ENCODE assay signal across 25 cellular contexts in genomic region chr1:200951016-200951415, GRCh38. TPM values are rescaled to one million over a fixed set of nuclear protein-coding genes. Genes with fewer than 3 reads are reported as not detected.
DNase-seq lines count a peak whose midpoint lies in the region; ATAC-seq and TF ChIP-seq lines count a peak whose summit lies in the region.
"Had no signal": no experiment of that assay in that cellular context is flagged by ENCODE, and none has a peak within 500 bp of the region (broad histone marks: within the 10 kb centered on the region; RNA-seq: fewer than 3 reads in every experiment).

No MANE protein-coding gene starts in this region.

- H3K9me3 ChIP-seq in PC-3 (ENCODE audit: low read length) (peaks cover 8% of the 10 kb centered on the region), endodermal cell (ENCODE audit: control insufficient read depth, low read length) (peaks cover 12% of the 10 kb centered on the region)

- H3K27me3 Mint-ChIP-seq in endodermal cell (ENCODE audit: insufficient read depth): no peaks in the 10 kb centered on the region
- H3K27me3 Mint-ChIP-seq in chondrocyte (ENCODE audit: low read depth): peaks cover 2% of the 10 kb centered on the region

- H3K27ac ChIP-seq in PC-3 (ENCODE audit: low read length): no peak overlapping the region
- no peak overlapping the region for H3K27ac ChIP-seq in endodermal cell (ENCODE audit: low read depth, low read length)

- intact Hi-C loops in cardiac septum (cut with DNase I) (no loop called here), Right ventricle myocardium inferior (cut with DNase I) (no loop called here), PC-3 (cut with micrococcal nuclease) (no loop called here)

- DNase-seq in cardiac septum (ENCODE audit: low spot score): peak; percentile 29
- no peak for DNase-seq in Right ventricle myocardium inferior (ENCODE audit: missing footprints)
- peak; percentile 47 for DNase-seq in PC-3
- DNase-seq in endodermal cell: peak; percentile 13
- DNase-seq in nucleus accumbens (lab: John Stamatoyannopoulos, UW): no peak
- no peak for DNase-seq in chondrocyte (ENCODE audit: low spot score)
- DNase-seq: 8988T, DMS53, HCEC 1CT, Karpas-422, NCI-H1694, NCI-H2081 treated with DMSO at 0.1 percent for 48 hours, NCI-H2171 treated with DMSO at 0.1 percent for 48 hours, NCI-H524 treated with DMSO at 0.1 percent for 48 hours, NCI-H82, OCI-M1, RPMI8226, SIG-M5 had no signal

- H3K36me3 ChIP-seq in PC-3 (ENCODE audit: low read depth, low read length): no peaks in the 10 kb centered on the region
- no peaks in the 10 kb centered on the region for H3K36me3 ChIP-seq in endodermal cell (ENCODE audit: control insufficient read depth, insufficient read depth, low read length)

- peaks cover 5% of the 10 kb centered on the region for H3K36me3 Mint-ChIP-seq in endodermal cell (ENCODE audit: low read depth)
- peaks cover 13% of the 10 kb centered on the region for H3K36me3 Mint-ChIP-seq in chondrocyte (ENCODE audit: low read depth)
- H3K36me3 Mint-ChIP-seq: CD14-positive monocyte had no signal

- no peak overlapping the region for H3K4me3 ChIP-seq in PC-3 (ENCODE audit: low read length)
- no peak overlapping the region for H3K4me3 ChIP-seq in endodermal cell (ENCODE audit: low read length)
- H3K4me3 ChIP-seq: GM23338 had no signal

- H3K9me3 Mint-ChIP-seq in endodermal cell (peaks cover 24% of the 10 kb centered on the region), chondrocyte (ENCODE audit: low read depth) (peaks cover 13% of the 10 kb centered on the region)

- CTCF ChIA-PET in PC-3 (lab: Charles Lee): no interaction called here

- H3K9me2 ChIP-seq in PC-3 (replicated peaks; ENCODE audit: low read length): no peaks in the 10 kb centered on the region

- H3K27me3 ChIP-seq in PC-3 (ENCODE audit: low read length): peaks cover 28% of the 10 kb centered on the region
- no peaks in the 10 kb centered on the region for H3K27me3 ChIP-seq in endodermal cell (ENCODE audit: control insufficient read depth, insufficient read depth, low read length, poor library complexity, severe bottlenecking)

- no peak overlapping the region for H2AFZ ChIP-seq in PC-3 (ENCODE audit: low read length)
- H2AFZ ChIP-seq: GM23338 had no signal

- ATAC-seq in Right ventricle myocardium inferior (no peak), PC-3 (peak; percentile 31), GM18517 (IDR thresholded peaks at IDR 0.05; ENCODE audit: unreplicated experiment) (no peak), HG03442 (IDR thresholded peaks at IDR 0.05; ENCODE audit: unreplicated experiment) (no peak)
- ATAC-seq: GM23338, SK-N-SH treated with all-trans-retinoic acid at 6 μM for 48 hours had no signal

- H3K27ac Mint-ChIP-seq in endodermal cell (no peak overlapping the region), chondrocyte (ENCODE audit: unreplicated experiment) (no peak overlapping the region)
- H3K27ac Mint-ChIP-seq: B cell, CD14-positive monocyte, GM23338, IgD-negative memory B cell had no signal

- H3K4me1 Mint-ChIP-seq in endodermal cell: peaks cover 15% of the 10 kb centered on the region
- no peaks in the 10 kb centered on the region for H3K4me1 Mint-ChIP-seq in chondrocyte (ENCODE audit: low read depth)
- H3K4me1 Mint-ChIP-seq: B cell, CD14-positive monocyte, GM23338 had no signal

- no peaks in the 10 kb centered on the region for H3K79me2 ChIP-seq in PC-3 (ENCODE audit: low read length)

- TF ChIP-seq CTCF in PC-3 (conservative IDR thresholded peaks at IDR 0.05; ENCODE audit: low read depth, low read length): no peak
- no peak for TF ChIP-seq CTCF in endodermal cell (conservative IDR thresholded peaks at IDR 0.05)
- TF ChIP-seq CTCF in chondrocyte (IDR thresholded peaks at IDR 0.05): no peak

- POLR2A ChIA-PET in PC-3 (lab: Charles Lee; ENCODE audit: unreplicated experiment): no interaction called here

- H3K4me1 ChIP-seq in PC-3 (ENCODE audit: insufficient read depth, low read length): no peaks in the 10 kb centered on the region
- peaks cover 4% of the 10 kb centered on the region for H3K4me1 ChIP-seq in endodermal cell (ENCODE audit: control insufficient read depth, insufficient read depth, low read length)

- BruUV-seq in PC-3 (replicated peaks; lab: Mats Ljungman, UMichigan): no TSS peak

- H3K4me3 Mint-ChIP-seq in endodermal cell (no peak overlapping the region), chondrocyte (ENCODE audit: unreplicated experiment) (no peak overlapping the region)
- H3K4me3 Mint-ChIP-seq: B cell, CD14-positive monocyte, GM23338, IgD-negative memory B cell had no signal

- H4K20me1 ChIP-seq in PC-3 (ENCODE audit: low read length): no peaks in the 10 kb centered on the region

- no peak overlapping the region for H3K4me2 ChIP-seq in PC-3 (ENCODE audit: low read length)
- H3K4me2 ChIP-seq: GM23338 had no signal

- H3F3A ChIP-seq in PC-3 (ENCODE audit: low read length, unreplicated experiment): no peaks in the 10 kb centered on the region

- no peak overlapping the region for H3K9ac ChIP-seq in PC-3 (ENCODE audit: low read length)
- H3K9ac ChIP-seq in endodermal cell (ENCODE audit: extremely low read depth, low read length, poor library complexity, severe bottlenecking): no peak overlapping the region

- 83 to 93% methylated on average over 2 of the region's 2 CpGs for WGBS in endodermal cell (ENCODE audit: insufficient coverage in 1 of 2, insufficient read length in 1 of 2), 2 experiments

RNA-seq across cellular contexts. Expression of gene INAVA, which starts 56.3 kb away (rescaled TPM):
- total RNA-seq in cardiac septum (0.27 TPM), Right ventricle myocardium inferior (not detected), PC-3 (2014; rRNA removed) (102 and 128 TPM in 2 replicates), endodermal cell (10 to 100 TPM; 59.5 to 61.5 TPM), chondrocyte (3.8 to 6.8 TPM (median 5.0 TPM) in 3 replicates)
- 27.8 TPM for polyA plus RNA-seq in endodermal cell (2013, experiment 1 of 2)
- 26.1 TPM for polyA plus RNA-seq in endodermal cell (2013, experiment 2 of 2)
- polyA plus RNA-seq: CD14-positive monocyte, IgD-negative memory B cell had no signal

Comparison
In these comparisons a context has a peak if more than half of its experiments do, and no peak if none do; other contexts are left out.
1. DNase-seq: peak in cardiac septum (single experiment), PC-3 (single experiment) and endodermal cell (single experiment); none in Right ventricle myocardium inferior (single experiment), nucleus accumbens (0 of 56) and chondrocyte (single experiment).